In the genomic region with DNA sequence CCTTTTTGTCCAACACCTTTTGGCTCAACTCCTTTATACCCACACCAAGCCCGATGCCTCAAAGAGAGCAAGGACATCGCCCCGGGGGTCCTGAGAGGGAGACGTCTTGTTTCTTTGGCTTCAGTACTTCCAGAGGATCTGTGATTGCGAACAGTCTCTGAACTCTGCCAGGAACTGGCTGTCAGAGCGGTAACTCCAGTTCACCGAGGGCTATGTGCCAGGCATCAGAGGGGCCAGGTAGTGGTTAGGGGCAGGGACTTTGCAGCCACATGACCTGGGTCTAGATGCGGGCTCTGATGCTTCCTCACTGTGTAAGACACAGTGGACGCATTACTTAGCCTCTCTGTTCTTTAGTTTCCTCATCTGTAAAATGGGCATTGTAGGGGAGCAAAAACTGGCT, we compare ENCODE assay signal across 23 cellular contexts. TPM values are rescaled to one million over a fixed set of nuclear protein-coding genes. Genes with fewer than 3 reads are reported as not detected.
DNase-seq lines count a peak whose midpoint lies in the region; ATAC-seq and TF ChIP-seq lines count a peak whose summit lies in the region.
"Had no signal": no experiment of that assay in that cellular context is flagged by ENCODE, and none has a peak within 500 bp of the region (broad histone marks: within the 10 kb centered on the region; RNA-seq: fewer than 3 reads in every experiment).

No MANE protein-coding gene starts in this region.

- no peaks in the 10 kb centered on the region for H3K9me2 ChIP-seq in OCI-LY7 (ENCODE audit: insufficient read depth, low read length)

- H3K79me2 ChIP-seq in OCI-LY7 (ENCODE audit: insufficient read depth, low read depth, low read length): no peaks in the 10 kb centered on the region

- intact Hi-C loops in body of pancreas (cut with DNase I) (no loop called here), esophagus squamous epithelium (cut with DNase I) (loop anchor here (10.0 kb wide), 1 partner anchor 72 kb away; no protein-coding TSS in a partner anchor), prostate gland (cut with DNase I) (no loop called here), OCI-LY7 (cut with micrococcal nuclease; ENCODE audit: unreplicated experiment) (no loop called here)

- H3K9me3 ChIP-seq in body of pancreas (no peaks in the 10 kb centered on the region), esophagus squamous epithelium (no peaks in the 10 kb centered on the region), prostate gland (no peaks in the 10 kb centered on the region), OCI-LY7 (ENCODE audit: low read length) (no peaks in the 10 kb centered on the region)
- H3K9me3 ChIP-seq: A549, BE2C had no signal

- H3K4me2 ChIP-seq in OCI-LY7 (ENCODE audit: low read length): no peak overlapping the region
- H3K4me2 ChIP-seq: A549, KMS-11 had no signal

- no peaks in the 10 kb centered on the region for H3K36me3 Mint-ChIP-seq in activated naive CD4-positive, alpha-beta T cell treated with anti-CD3 and anti-CD28 coated beads, Interleukin-2, amount 50 U/mL, for 72 hours

- DNase-seq in body of pancreas (peak in 1 of 4 donors; percentile 42), esophagus squamous epithelium (lab: John Stamatoyannopoulos, UW) (no peak), prostate gland (ENCODE audit: low spot score) (peak; percentile 69), OCI-LY7 (ENCODE audit: low spot score) (no peak)
- no peak for DNase-seq in activated naive CD4-positive, alpha-beta T cell treated with anti-CD3 and anti-CD28 coated beads, Interleukin-2, amount 50 U/mL, for 72 hours (ENCODE audit: low spot score in 2 of 2)
- DNase-seq: BE2C; CD4-positive, alpha-beta T cell; COR-L47; H9; IMR-90; NCI-H1105 treated with DMSO at 0.1 percent for 48 hours; NCI-H2029 treated with DMSO at 0.1 percent for 48 hours; NCI-H2171; NCI-H345; NCI-H524; NCI-H774; NK-92 treated with Interleukin-12 subunit alpha and Interleukin-12 subunit beta, amount 100 ng/mL, for 24 hours had no signal

- ATAC-seq in body of pancreas (no peak), HG03039 (IDR thresholded peaks at IDR 0.05; ENCODE audit: unreplicated experiment) (no peak)
- no peak for ATAC-seq in activated naive CD4-positive, alpha-beta T cell treated with anti-CD3 and anti-CD28 coated beads, Interleukin-2, amount 50 U/mL, for 72 hours
- ATAC-seq: A549, Panc1, SK-N-SH treated with all-trans-retinoic acid at 6 μM for 48 hours had no signal

- POLR2A ChIA-PET in OCI-LY7 (lab: Charles Lee): no interaction called here

- H3K27ac ChIP-seq in 22Rv1 (peak overlapping the region; percentile 100), body of pancreas (peak overlapping the region in 3 of 4 donors; percentile 53 to 98 (median 75)), esophagus squamous epithelium (peak overlapping the region; percentile 34 to 66 (median 53)), prostate gland (peak overlapping the region; percentile 65 to 70), OCI-LY7 (ENCODE audit: low read depth, low read length, poor library complexity, severe bottlenecking) (no peak overlapping the region)
- H3K27ac ChIP-seq: A549, KMS-11 had no signal

- no peaks in the 10 kb centered on the region for H3K36me3 ChIP-seq in body of pancreas (replicated peaks in 1 of 2; ENCODE audit: insufficient read depth in 1 of 2, low read depth in 2 of 2)
- peaks cover 0 to 24% (median 0%) of the 10 kb centered on the region in 3 donors for H3K36me3 ChIP-seq in esophagus squamous epithelium
- no peaks in the 10 kb centered on the region for H3K36me3 ChIP-seq in prostate gland
- no peaks in the 10 kb centered on the region for H3K36me3 ChIP-seq in OCI-LY7 (ENCODE audit: insufficient read depth, low read length)
- H3K36me3 ChIP-seq: BE2C had no signal

- peaks cover 89% of the 10 kb centered on the region for H3K4me1 ChIP-seq in body of pancreas
- H3K4me1 ChIP-seq in esophagus squamous epithelium: peaks cover 8 to 54% (median 13%) of the 10 kb centered on the region in 3 donors
- H3K4me1 ChIP-seq in prostate gland (replicated peaks): peaks cover 11% of the 10 kb centered on the region
- H3K4me1 ChIP-seq in OCI-LY7 (ENCODE audit: insufficient read depth, low read length, poor library complexity, severe bottlenecking): no peaks in the 10 kb centered on the region
- H3K4me1 ChIP-seq: BE2C had no signal

- H3K4me3 ChIP-seq in body of pancreas: no peak overlapping the region
- no peak overlapping the region for H3K4me3 ChIP-seq in esophagus squamous epithelium
- no peak overlapping the region for H3K4me3 ChIP-seq in prostate gland
- H3K4me3 ChIP-seq in OCI-LY7 (ENCODE audit: low read depth, low read length, poor library complexity, severe bottlenecking): no peak overlapping the region
- H3K4me3 ChIP-seq: A549 had no signal

- H3K9me3 Mint-ChIP-seq in activated naive CD4-positive, alpha-beta T cell treated with anti-CD3 and anti-CD28 coated beads, Interleukin-2, amount 50 U/mL, for 72 hours: no peaks in the 10 kb centered on the region
- H3K9me3 Mint-ChIP-seq: CD4-positive, alpha-beta T cell; H9 had no signal

- TF ChIP-seq POLR2A in body of pancreas (IDR thresholded peaks at IDR 0.05) (no peak), esophagus squamous epithelium (IDR thresholded peaks at IDR 0.05) (no peak), prostate gland (IDR thresholded peaks at IDR 0.05) (no peak)

- CTCF ChIA-PET in OCI-LY7 (lab: Charles Lee; ENCODE audit: unreplicated experiment): no interaction called here

- H3K27ac Mint-ChIP-seq in activated naive CD4-positive, alpha-beta T cell treated with anti-CD3 and anti-CD28 coated beads, Interleukin-2, amount 50 U/mL, for 72 hours: no peak overlapping the region
- H3K27ac Mint-ChIP-seq: CD4-positive, alpha-beta T cell had no signal

- H3K27me3 ChIP-seq in body of pancreas (no peaks in the 10 kb centered on the region), esophagus squamous epithelium (no peaks in the 10 kb centered on the region), prostate gland (replicated peaks; ENCODE audit: insufficient read depth) (no peaks in the 10 kb centered on the region)
- H3K27me3 ChIP-seq: BE2C had no signal

- no peak overlapping the region for H2AFZ ChIP-seq in OCI-LY7 (ENCODE audit: low read length)

- WGBS in body of pancreas, 2 donors: 60 to 61% methylated on average over 7 to 9 of the region's 9 CpGs
- WGBS in esophagus squamous epithelium, 2 donors: 48 to 52% methylated on average over 5 of the region's 9 CpGs
- WGBS in prostate gland: 51% methylated on average over 9 of the region's 9 CpGs

- TF ChIP-seq CTCF in 22Rv1 (IDR thresholded peaks at IDR 0.05) (no peak), body of pancreas (IDR thresholded peaks at IDR 0.05) (no peak), esophagus squamous epithelium (IDR thresholded peaks at IDR 0.05) (no peak), prostate gland (IDR thresholded peaks at IDR 0.05) (no peak), OCI-LY7 (conservative IDR thresholded peaks at IDR 0.05; ENCODE audit: low read length) (no peak)

- no peaks in the 10 kb centered on the region for H4K20me1 ChIP-seq in OCI-LY7 (ENCODE audit: insufficient read depth, low read length)

- BruUV-seq in OCI-LY7 (replicated peaks; lab: Mats Ljungman, UMichigan): no TSS peak

RNA-seq across cellular contexts. Expression of a gene that starts 21.6 kb away (rescaled TPM):
- total RNA-seq in body of pancreas (100 to 1,000 TPM; 113 to 251 TPM), esophagus squamous epithelium (100 to 1,000 TPM in 1 of 4 donors, 10 to 100 TPM in 3; 40.0 to 101 (median 67.3) TPM), prostate gland (10 to 100 TPM; 43.0 to 65.3 TPM), OCI-LY7 (2022) (20.9 and 21.6 TPM in 2 replicates)
- total RNA-seq in activated naive CD4-positive, alpha-beta T cell treated with anti-CD3 and anti-CD28 coated beads, Interleukin-2, amount 50 U/mL, for 72 hours: 10 to 100 TPM; 12.0 to 12.8 TPM
- 10.7 and 12.6 TPM in 2 replicates for total RNA-seq in OCI-LY7 (2014; rRNA removed; shearing (Covaris generic))

RNA-seq across cellular contexts. Expression of a gene that starts 30.8 kb away (rescaled TPM):
- total RNA-seq in body of pancreas: 100 to 1,000 TPM in 1 of 2 donors, 10 to 100 TPM in 1; 63.8 to 123 TPM
- total RNA-seq in esophagus squamous epithelium: 10 to 100 TPM; 18.3 to 33.2 (median 23.1) TPM
- total RNA-seq in prostate gland: 10 to 100 TPM; 45.9 to 56.2 TPM
- total RNA-seq in activated naive CD4-positive, alpha-beta T cell treated with anti-CD3 and anti-CD28 coated beads, Interleukin-2, amount 50 U/mL, for 72 hours: 10 to 100 TPM; 26.8 to 45.5 TPM
- total RNA-seq in OCI-LY7 (2014; rRNA removed; shearing (Covaris generic)): 45.4 and 57.4 TPM in 2 replicates
- total RNA-seq in OCI-LY7 (2022): 57.9 and 69.8 TPM in 2 replicates

RNA-seq across cellular contexts. Expression of a gene that starts 31.8 kb away (rescaled TPM):
- total RNA-seq in body of pancreas (10 to 100 TPM in 1 of 2 donors, 1 to 10 TPM in 1; 9.1 to 16.2 TPM), esophagus squamous epithelium (10 to 100 TPM in 3 of 4 donors, 1 to 10 TPM in 1; 9.5 to 12.2 (median 10.4) TPM), prostate gland (10 to 100 TPM; 16.0 to 35.8 TPM), OCI-LY7 (2022) (0.24 and 1.0 TPM in 2 replicates)
- total RNA-seq in activated naive CD4-positive, alpha-beta T cell treated with anti-CD3 and anti-CD28 coated beads, Interleukin-2, amount 50 U/mL, for 72 hours: 1 to 10 TPM; 1.7 to 3.5 TPM
- not detected in 2 replicates for total RNA-seq in OCI-LY7 (2014; rRNA removed; shearing (Covaris generic))

RNA-seq across cellular contexts. Expression of a gene that starts 40.5 kb away (rescaled TPM):
- total RNA-seq in body of pancreas (100 to 1,000 TPM in 1 of 2 donors, 10 to 100 TPM in 1; 61.2 to 183 TPM), esophagus squamous epithelium (10 to 100 TPM in 2 of 4 donors, 1 to 10 TPM in 2; 6.3 to 60.7 (median 10.4) TPM), prostate gland (100 to 1,000 TPM in 1 of 2 donors, 10 to 100 TPM in 1; 86.5 to 214 TPM), OCI-LY7 (2022) (17.7 and 19.2 TPM in 2 replicates)
- 10 to 100 TPM; 38.4 to 45.0 TPM for total RNA-seq in activated naive CD4-positive, alpha-beta T cell treated with anti-CD3 and anti-CD28 coated beads, Interleukin-2, amount 50 U/mL, for 72 hours
- total RNA-seq in OCI-LY7 (2014; rRNA removed; shearing (Covaris generic)): 8.9 and 9.7 TPM in 2 replicates
